ENCODE assay signal across 21 cellular contexts in genomic region chr6:154295733-154296132, GRCh38.
"Had no signal": no experiment of that assay in that cellular context is flagged by ENCODE, and none has a peak within 500 bp of the region (broad histone marks: within the 10 kb centered on the region; RNA-seq: fewer than 3 reads in every experiment).

No MANE protein-coding gene starts in this region.

- H3K27ac ChIP-seq: brain microvascular endothelial cell, cardiac muscle cell, PC-9, SK-N-MC, VCaP had no signal

- DNase-seq: activated CD4-positive, alpha-beta T cell treated with anti-CD3 and anti-CD28 coated beads, Interleukin-2, amount 50 U/mL, for 1 hour; activated CD4-positive, CD25-positive, alpha-beta regulatory T cell; activated CD8-positive, alpha-beta memory T cell treated with anti-CD3 and anti-CD28 coated beads, Interleukin-2, amount 50 U/mL, for 4 hours; activated CD8-positive, alpha-beta T cell treated with anti-CD3 and anti-CD28 coated beads for 36 hours; activated gamma-delta T cell treated with Interleukin-2 at 50 U/mL for 16 hours; activated naive CD4-positive, alpha-beta T cell treated with anti-CD3 and anti-CD28 coated beads, Interleukin-2, amount 10 ng/mL, durations not matched to agents 7 days and 5 days; activated naive CD8-positive, alpha-beta T cell treated with anti-CD3 and anti-CD28 coated beads for 36 hours; activated T-cell treated with anti-CD3 and anti-CD28 coated beads, Interleukin-2, amount 50 U/mL, for 72 hours; brain microvascular endothelial cell; MM.1S; NCI-H146; NCI-H187 treated with DMSO at 0.1 percent for 48 hours; NCI-H2081 treated with DMSO at 0.1 percent for 48 hours; NCI-H446; NCI-H524; PC-9; T-cell had no signal

- ATAC-seq: activated CD8-positive, alpha-beta T cell treated with anti-CD3 and anti-CD28 coated beads for 36 hours; activated T-cell treated with anti-CD3 and anti-CD28 coated beads, Interleukin-2, amount 50 U/mL, for 72 hours; T-cell had no signal

- H2AFZ ChIP-seq: PC-9 had no signal

- H3K4me2 ChIP-seq: PC-9 had no signal

- H3K4me3 ChIP-seq: cardiac muscle cell, PC-9, SK-N-MC had no signal

- H3K27me3 ChIP-seq: brain microvascular endothelial cell, cardiac muscle cell had no signal

- H3K4me3 Mint-ChIP-seq: activated CD8-positive, alpha-beta T cell treated with anti-CD3 and anti-CD28 coated beads for 36 hours; activated naive CD4-positive, alpha-beta T cell treated with anti-CD3 and anti-CD28 coated beads, Interleukin-2, amount 10 ng/mL, durations not matched to agents 7 days and 5 days; activated naive CD8-positive, alpha-beta T cell treated with anti-CD3 and anti-CD28 coated beads for 36 hours; activated T-cell treated with anti-CD3 and anti-CD28 coated beads, Interleukin-2, amount 50 U/mL, for 72 hours; T-cell had no signal

- H3K27me3 Mint-ChIP-seq: activated CD8-positive, alpha-beta T cell treated with anti-CD3 and anti-CD28 coated beads for 36 hours had no signal

- H3K36me3 ChIP-seq: brain microvascular endothelial cell, cardiac muscle cell had no signal

- H3K27ac Mint-ChIP-seq: activated CD8-positive, alpha-beta T cell treated with anti-CD3 and anti-CD28 coated beads for 36 hours; activated naive CD4-positive, alpha-beta T cell treated with anti-CD3 and anti-CD28 coated beads, Interleukin-2, amount 10 ng/mL, durations not matched to agents 7 days and 5 days; activated naive CD8-positive, alpha-beta T cell treated with anti-CD3 and anti-CD28 coated beads for 36 hours; activated T-cell treated with anti-CD3 and anti-CD28 coated beads, Interleukin-2, amount 50 U/mL, for 72 hours; activated T-helper 2 cell treated with anti-CD3 and anti-CD28 coated beads, Interferon-gamma antibody, Interleukin-2, Interleukin-4, amounts not matched to agents 10 μg/mL and 5 μg/mL and 100 μg/mL, durations not matched to agents 14 hours and 24 hours and 36 hours; T-cell had no signal

- H3K4me1 Mint-ChIP-seq: activated naive CD8-positive, alpha-beta T cell treated with anti-CD3 and anti-CD28 coated beads for 36 hours; T-cell had no signal

- H3K9me3 Mint-ChIP-seq: activated CD8-positive, alpha-beta T cell treated with anti-CD3 and anti-CD28 coated beads for 36 hours; activated naive CD4-positive, alpha-beta T cell treated with anti-CD3 and anti-CD28 coated beads, Interleukin-2, amount 10 ng/mL, durations not matched to agents 7 days and 5 days; activated naive CD8-positive, alpha-beta T cell treated with anti-CD3 and anti-CD28 coated beads for 36 hours; activated T-cell treated with anti-CD3 and anti-CD28 coated beads, Interleukin-2, amount 50 U/mL, for 72 hours; activated T-helper 2 cell treated with anti-CD3 and anti-CD28 coated beads, Interferon-gamma antibody, Interleukin-2, Interleukin-4, amounts not matched to agents 10 μg/mL and 5 μg/mL and 100 μg/mL, durations not matched to agents 14 hours and 24 hours and 36 hours; T-cell had no signal

- H3K36me3 Mint-ChIP-seq: activated naive CD4-positive, alpha-beta T cell treated with anti-CD3 and anti-CD28 coated beads, Interleukin-2, amount 10 ng/mL, durations not matched to agents 7 days and 5 days; activated naive CD8-positive, alpha-beta T cell treated with anti-CD3 and anti-CD28 coated beads for 36 hours; T-cell had no signal
